Comparison of ENCODE assay signal across 8 cellular contexts in genomic region chr16:2905241-2905987, GRCh38. TPM values are rescaled to one million over a fixed set of nuclear protein-coding genes. Genes with fewer than 3 reads are reported as not detected.
DNase-seq lines count a peak whose midpoint lies in the region; ATAC-seq, FAIRE-seq and TF ChIP-seq lines count a peak whose summit lies in the region.

No MANE protein-coding gene starts in this region.

- ATAC-seq in GM18909 (IDR thresholded peaks at IDR 0.05; ENCODE audit: poor library complexity, unreplicated experiment) (peak; percentile 74), HG03159 (IDR thresholded peaks at IDR 0.05; ENCODE audit: unreplicated experiment) (peak; percentile 65)

- H3K4me3 ChIP-seq in kidney (ENCODE audit: low read length in 2 of 2): peak overlapping the region; percentile 80 to 82

- DNase-seq in AG08395 (ENCODE audit: low spot score): peak; percentile 99
- peak; percentile 99 for DNase-seq in NCI-H345 (lab: John Stamatoyannopoulos, UW)
- DNase-seq in activated CD4-positive, CD25-positive, alpha-beta regulatory T cell treated with anti-CD3 and anti-CD28 coated beads, Interleukin-2, amount 50 U/mL, for 72 hours: peak; percentile 99
- DNase-seq in cerebellum (ENCODE audit: low spot score): peak; percentile 100
- peak; percentile 100 for DNase-seq in kidney
- peak; percentile 100 for DNase-seq in stimulated activated CD4-positive, alpha-beta T cell treated with anti-CD3 and anti-CD28 coated beads, Interleukin-15, amount 100 ng/mL, for 24 hours

- no peak for FAIRE-seq in kidney (lab: Jason Lieb, UNC)

- peaks cover 4% of the 10 kb centered on the region in 2 donors for H3K4me1 ChIP-seq in kidney (ENCODE audit: control insufficient read depth in 1 of 2, insufficient read depth in 1 of 2, low read depth in 1 of 2, low read length in 2 of 2)

- intact Hi-C loops in kidney (cut with DNase I): no loop called here

- H3K9me3 ChIP-seq in kidney (ENCODE audit: control insufficient read depth in 1 of 2, low read length in 2 of 2): no peaks in the 10 kb centered on the region

- H3K27ac ChIP-seq in kidney (ENCODE audit: low read depth in 2 of 2, low read length in 2 of 2): peak overlapping the region; percentile 88 to 94

- TF ChIP-seq CTCF in kidney (IDR thresholded peaks at IDR 0.05; ENCODE audit: borderline replicate concordance, extremely low read depth, insufficient read depth): no peak

- H3K9ac ChIP-seq in kidney (ENCODE audit: low read length in 2 of 2): peak overlapping the region; percentile 90 to 91

- no peaks in the 10 kb centered on the region for H3K36me3 ChIP-seq in kidney (ENCODE audit: control insufficient read depth in 1 of 2, insufficient read depth in 2 of 2, low read length in 2 of 2)

RNA-seq across cellular contexts. Expression of gene FLYWCH1, which starts 6.3 kb away (rescaled TPM):
- 17.6 TPM for total RNA-seq in cerebellum
- 36.8 TPM for total RNA-seq in kidney
- polyA plus RNA-seq in kidney (ENCODE audit: insufficient read depth, low read depth, low replicate concordance): 24.5 TPM

RNA-seq across cellular contexts. Expression of gene FLYWCH2, which starts 22.4 kb away (rescaled TPM):
- total RNA-seq in cerebellum: 21.8 TPM
- total RNA-seq in kidney: 31.3 TPM
- 52.5 TPM for polyA plus RNA-seq in kidney (ENCODE audit: insufficient read depth, low read depth, low replicate concordance)

RNA-seq across cellular contexts. Expression of gene PRSS22, which starts 47.4 kb away (rescaled TPM):
- not detected for total RNA-seq in cerebellum
- total RNA-seq in kidney: 30.8 TPM
- polyA plus RNA-seq in kidney (ENCODE audit: insufficient read depth, low read depth, low replicate concordance): 11.0 TPM

RNA-seq across cellular contexts. Expression of gene KREMEN2, which starts 58.7 kb away (rescaled TPM):
- total RNA-seq in cerebellum (not detected), kidney (not detected)
- not detected for polyA plus RNA-seq in kidney (ENCODE audit: insufficient read depth, low read depth, low replicate concordance)

Comparison
In these comparisons a context has a peak if more than half of its experiments do, and no peak if none do; other contexts are left out.
1. Peak in every context shown above with its lines: DNase-seq, ATAC-seq, H3K4me3 ChIP-seq and H3K27ac ChIP-seq.
2. RNA of gene PRSS22, which starts 47.4 kb away (total RNA-seq): 30.8 TPM in kidney (single experiment); not detected in cerebellum (single experiment); every median in the first group is over 10 times any median in the second.